ENCODE assay signal across 8 cellular contexts in genomic region chr19:48468806-48469055, GRCh38. TPM values are rescaled to one million over a fixed set of nuclear protein-coding genes. Genes with fewer than 3 reads are reported as not detected.
DNase-seq lines count a peak whose midpoint lies in the region; ATAC-seq and TF ChIP-seq lines count a peak whose summit lies in the region.

No MANE protein-coding gene starts in this region.

- H4K20me1 ChIP-seq in BLaER1 (peaks cover 42% of the 10 kb centered on the region), neural cell (ENCODE audit: insufficient read depth) (peaks cover 6% of the 10 kb centered on the region)

- H3K27ac ChIP-seq in BLaER1, result no peak overlapping the region
- H3K27ac ChIP-seq in duodenal mucosa (ENCODE audit: low read depth, low read length), result peak overlapping the region; percentile 26
- H3K27ac ChIP-seq in neural cell (ENCODE audit: low read length), result peak overlapping the region; percentile 94

- TF ChIP-seq RAD21 in neural cell (conservative IDR thresholded peaks at IDR 0.05), result no peak

- peak overlapping the region; percentile 58 for H3K4me3 ChIP-seq in BLaER1
- peak overlapping the region; percentile 34 for H3K4me3 ChIP-seq in LNCaP clone FGC (ENCODE audit: low read depth, low read length)
- peak overlapping the region; percentile 51 to 75 for H3K4me3 ChIP-seq in duodenal mucosa (ENCODE audit: low read depth in 1 of 2, low read length in 2 of 2)
- peak overlapping the region; percentile 96 for H3K4me3 ChIP-seq in neural cell (ENCODE audit: low read length)

- H3K9ac ChIP-seq in BLaER1 (peak overlapping the region; percentile 28; the same call in 1 of the 2 replicates), duodenal mucosa (ENCODE audit: low read depth in 1 of 2, low read length in 2 of 2) (peak overlapping the region in 1 of 2 donors; percentile 36), neural cell (ENCODE audit: low read length) (peak overlapping the region; percentile 70)

- H3K36me3 ChIP-seq in BLaER1 (peaks cover 36% of the 10 kb centered on the region), duodenal mucosa (ENCODE audit: control insufficient read depth in 1 of 2, insufficient read depth in 2 of 2, low read length in 2 of 2) (peaks cover 22 to 36% of the 10 kb centered on the region in 2 donors), neural cell (ENCODE audit: insufficient read depth, low read length) (no peaks in the 10 kb centered on the region)

- TF ChIP-seq EP300 in neural cell (conservative IDR thresholded peaks at IDR 0.05; ENCODE audit: poor library complexity, severe bottlenecking), result no peak

- no peaks in the 10 kb centered on the region for H3F3A ChIP-seq in neural cell (ENCODE audit: insufficient read depth, low read length, poor library complexity, severe bottlenecking)

- H3K4me2 ChIP-seq in BLaER1, result peak overlapping the region; percentile 79
- peak overlapping the region; percentile 54 for H3K4me2 ChIP-seq in neural cell (ENCODE audit: low read length)

- no peak overlapping the region for H2AFZ ChIP-seq in neural cell (ENCODE audit: low read depth, low read length)

- H3K27me3 ChIP-seq in BLaER1, result no peaks in the 10 kb centered on the region
- no peaks in the 10 kb centered on the region for H3K27me3 ChIP-seq in duodenal mucosa (ENCODE audit: control insufficient read depth in 1 of 2, insufficient read depth in 2 of 2, low read length in 2 of 2)
- H3K27me3 ChIP-seq in neural cell (ENCODE audit: insufficient read depth, low read depth, low read length), result no peaks in the 10 kb centered on the region

- H3K9me3 ChIP-seq in BLaER1 (no peaks in the 10 kb centered on the region), duodenal mucosa (ENCODE audit: control insufficient read depth in 1 of 2, low read length in 2 of 2) (no peaks in the 10 kb centered on the region), neural cell (ENCODE audit: low read length) (no peaks in the 10 kb centered on the region)

- no peak for DNase-seq in LNCaP clone FGC (ENCODE audit: low read depth)
- no peak for DNase-seq in activated CD4-positive, CD25-positive, alpha-beta regulatory T cell (lab: John Stamatoyannopoulos, UW)
- no peak for DNase-seq in CD1c-positive myeloid dendritic cell (ENCODE audit: extremely low spot score)

- TF ChIP-seq CTCF in LNCaP clone FGC (IDR thresholded peaks at IDR 0.05; ENCODE audit: control insufficient read depth, extremely low read depth, insufficient read depth), result no peak
- no peak for TF ChIP-seq CTCF in neural cell (IDR thresholded peaks at IDR 0.05; ENCODE audit: poor library complexity, severe bottlenecking)

- ATAC-seq in HG03378 (IDR thresholded peaks at IDR 0.05; ENCODE audit: unreplicated experiment) (no peak), GM19467 (IDR thresholded peaks at IDR 0.05; ENCODE audit: unreplicated experiment) (no peak)

- H3K9me2 ChIP-seq in neural cell (ENCODE audit: insufficient read depth, low read length), result no peaks in the 10 kb centered on the region

- peaks cover 25% of the 10 kb centered on the region for H3K79me2 ChIP-seq in neural cell (replicated peaks; ENCODE audit: insufficient read depth, low read length)

- H3K4me1 ChIP-seq in BLaER1 (peaks cover 18% of the 10 kb centered on the region), duodenal mucosa (ENCODE audit: control insufficient read depth in 1 of 2, insufficient read depth in 2 of 2, low read length in 2 of 2) (peaks cover 7 to 19% of the 10 kb centered on the region in 2 donors)

TF ChIP-seq in neural cell, 6 proteins besides CTCF, POLR2A, EP300 and RAD21:
- TF ChIP-seq EZH2 (IDR thresholded peaks at IDR 0.05; ENCODE audit: borderline replicate concordance, insufficient read depth, low read length, poor library complexity, severe bottlenecking) (no peak), POLR2AphosphoS5 (IDR thresholded peaks at IDR 0.05) (peak; percentile 50), MXI1 (conservative IDR thresholded peaks at IDR 0.05; ENCODE audit: poor library complexity, severe bottlenecking) (peak; percentile 88), TAF1 (IDR thresholded peaks at IDR 0.05; ENCODE audit: low read depth) (no peak), SMC3 (conservative IDR thresholded peaks at IDR 0.05; ENCODE audit: poor library complexity) (no peak), REST (IDR thresholded peaks at IDR 0.05; ENCODE audit: borderline replicate concordance) (no peak)
TF ChIP-seq in neural cell: peak in this region for 2.

RNA-seq across cellular contexts. Expression of gene CYTH2, which starts 0.4 kb away (rescaled TPM):
- 314 and 397 TPM in 2 replicates for polyA plus RNA-seq in neural cell
- 162 and 163 TPM in 2 replicates for polyA minus RNA-seq in neural cell

RNA-seq across cellular contexts. Expression of gene KCNJ14, which starts 13.4 kb away (rescaled TPM):
- polyA plus RNA-seq in neural cell, result 1.1 and 1.6 TPM in 2 replicates
- 1.2 TPM in 2 replicates for polyA minus RNA-seq in neural cell

RNA-seq across cellular contexts. Expression of gene GRWD1, which starts 22.9 kb away (rescaled TPM):
- 10.6 and 11.8 TPM in 2 replicates for polyA plus RNA-seq in neural cell
- polyA minus RNA-seq in neural cell, result 17.1 and 17.8 TPM in 2 replicates

RNA-seq across cellular contexts. Expression of gene LMTK3, which starts 42.9 kb away (rescaled TPM):
- polyA plus RNA-seq in neural cell, result 8.1 and 17.1 TPM in 2 replicates
- polyA minus RNA-seq in neural cell, result 26.6 and 33.1 TPM in 2 replicates

Comparison
In these comparisons a context has a peak if more than half of its experiments do, and no peak if none do; other contexts are left out.
1. H3K4me3 ChIP-seq: peak in every context shown above with its lines; median percentile 96 in neural cell; 63 in duodenal mucosa; 58 in BLaER1; 34 in LNCaP clone FGC.